ENCODE assay signal across 30 cellular contexts in genomic region chr2:129905664-129906081, GRCh38.
"Had no signal": no experiment of that assay in that cellular context is flagged by ENCODE, and none has a peak within 500 bp of the region (broad histone marks: within the 10 kb centered on the region; RNA-seq: fewer than 3 reads in every experiment).

No MANE protein-coding gene starts in this region.

- DNase-seq: activated CD4-positive, alpha-beta T cell treated with anti-CD3 and anti-CD28 coated beads for 4 hours; activated CD4-positive, alpha-beta T cell treated with anti-CD3 and anti-CD28 coated beads, Interleukin-2, amount 50 U/mL, for 4 hours; activated naive CD4-positive, alpha-beta T cell treated with Interleukin-2 at 50 U/mL for 16 hours; activated T-cell treated with anti-CD3 and anti-CD28 coated beads, Interleukin-2, amount 50 U/mL, for 4 hours; anterior cingulate cortex; cerebellar nuclear complex; colonic mucosa; dorsolateral prefrontal cortex; effector memory CD4-positive, alpha-beta T cell; erythroblast; left cardiac atrium; mammary epithelial cell; nephron progenitor cell; right cardiac atrium; spleen; stimulated activated naive CD4-positive, alpha-beta T cell; SW 1271; T-helper 9 cell; transverse colon; uterus had no signal

- H3K4me3 Mint-ChIP-seq: activated naive CD8-positive, alpha-beta T cell; activated T-cell treated with anti-CD3 and anti-CD28 coated beads, Interleukin-2, amount 50 U/mL, for 4 hours; nephron progenitor cell; T-helper 1 cell treated with Interleukin-12 subunit alpha and Interleukin-12 subunit beta and Interleukin-4 antibody, amounts not matched to agents 30 μg/mL and 1 μg/mL, for 36 hours had no signal

- H3K36me3 Mint-ChIP-seq: activated naive CD8-positive, alpha-beta T cell had no signal

- H3K36me3 ChIP-seq: colonic mucosa, gastroesophageal sphincter, neutrophil, spleen, transverse colon, uterus had no signal

- H3K9ac ChIP-seq: parathyroid adenoma had no signal

- H3K4me2 ChIP-seq: hepatocyte had no signal

- H2AFZ ChIP-seq: hepatocyte, parathyroid adenoma had no signal

- H3K4me3 ChIP-seq: colonic mucosa, dorsolateral prefrontal cortex, gastroesophageal sphincter, hepatocyte, spleen, transverse colon, uterus had no signal

- ATAC-seq: activated T-cell treated with anti-CD3 and anti-CD28 coated beads, Interleukin-2, amount 50 U/mL, for 4 hours; gastroesophageal sphincter; left cardiac atrium; right cardiac atrium had no signal

- H3K9me3 ChIP-seq: colonic mucosa, gastroesophageal sphincter, neutrophil, spleen, transverse colon, uterus had no signal

- H3K4me1 ChIP-seq: colonic mucosa, gastroesophageal sphincter, parathyroid adenoma, spleen, transverse colon, uterus had no signal

- H3K27me3 ChIP-seq: colonic mucosa, dorsolateral prefrontal cortex, hepatocyte, neutrophil, transverse colon, uterus had no signal

- FAIRE-seq: keratinocyte, TTC549 had no signal

- H3K27ac ChIP-seq: colonic mucosa, dorsolateral prefrontal cortex, gastroesophageal sphincter, hepatocyte, neutrophil, parathyroid adenoma, spleen, transverse colon, uterus, VCaP had no signal

- H3K9me3 Mint-ChIP-seq: activated T-cell treated with anti-CD3 and anti-CD28 coated beads, Interleukin-2, amount 50 U/mL, for 4 hours; activated T-helper 2 cell treated with anti-CD3 and anti-CD28 coated beads, Interferon-gamma antibody, Interleukin-2, Interleukin-4, amounts not matched to agents 10 μg/mL and 5 μg/mL and 100 μg/mL, durations not matched to agents 14 hours and 24 hours and 36 hours; T-helper 1 cell treated with Interleukin-12 subunit alpha and Interleukin-12 subunit beta and Interleukin-4 antibody, amounts not matched to agents 30 μg/mL and 1 μg/mL, for 36 hours had no signal

- H3K27ac Mint-ChIP-seq: activated naive CD8-positive, alpha-beta T cell; activated T-helper 2 cell treated with anti-CD3 and anti-CD28 coated beads, Interferon-gamma antibody, Interleukin-2, Interleukin-4, amounts not matched to agents 10 μg/mL and 5 μg/mL and 100 μg/mL, durations not matched to agents 14 hours and 24 hours and 36 hours; nephron progenitor cell; T-helper 1 cell treated with Interleukin-12 subunit alpha and Interleukin-12 subunit beta and Interleukin-4 antibody, amounts not matched to agents 30 μg/mL and 1 μg/mL, for 36 hours had no signal

- H3K79me2 ChIP-seq: hepatocyte, parathyroid adenoma had no signal
